Comparison of ENCODE assay signal across 15 cellular contexts in the genomic region with DNA sequence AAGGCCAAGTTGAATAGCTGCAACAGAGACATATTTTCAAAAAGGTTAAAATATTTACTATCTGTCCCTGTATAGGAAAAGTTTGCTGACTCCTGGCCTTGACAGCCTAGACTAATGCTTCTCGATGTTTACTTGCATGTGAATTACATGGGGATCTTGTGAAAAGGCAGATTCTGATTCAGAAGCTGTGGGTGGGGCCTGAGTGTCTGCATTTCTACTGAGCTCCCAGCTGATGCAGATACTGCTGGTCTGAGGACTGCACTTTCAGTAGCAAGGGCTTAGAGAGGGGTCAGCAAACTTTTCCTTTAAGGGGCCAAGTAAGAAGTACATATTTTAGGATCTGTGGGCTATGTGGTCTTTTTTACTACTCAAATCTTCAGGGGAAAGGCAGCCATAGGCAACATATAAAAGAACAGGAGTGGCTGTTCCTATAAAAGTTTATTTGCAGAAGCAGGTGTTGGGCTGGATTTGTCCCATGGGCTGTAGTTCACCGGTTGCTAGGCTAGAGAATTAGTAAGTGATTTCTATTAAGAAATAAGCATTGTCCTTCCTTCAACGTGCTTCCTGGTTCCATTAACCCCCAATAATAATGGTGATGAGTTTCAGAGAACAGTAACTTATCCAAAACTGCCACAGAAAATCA.
A peak's percentile ranks its signal among the peaks of the same experiment; 100 is the strongest.
DNase-seq lines count a peak whose midpoint lies in the region; ATAC-seq and TF ChIP-seq lines count a peak whose summit lies in the region.
"Had no signal": no experiment of that assay in that cellular context is flagged by ENCODE, and none has a peak within 500 bp of the region (broad histone marks: within the 10 kb centered on the region; RNA-seq: fewer than 3 reads in every experiment).

No MANE protein-coding gene starts in this region.

- H3K9me3 ChIP-seq in heart right ventricle (peaks cover 0 to 12% (median 0%) of the 10 kb centered on the region in 11 donors), esophagus muscularis mucosa (peaks cover 0 to 5% (median 0%) of the 10 kb centered on the region in 4 donors), mesenchymal stem cell (ENCODE audit: control insufficient read depth, low read length) (no peaks in the 10 kb centered on the region)

- H2BK12ac ChIP-seq in mesenchymal stem cell (ENCODE audit: low read length in 2 of 2): peak overlapping the region; percentile 43 to 52

- H2BK15ac ChIP-seq in mesenchymal stem cell (ENCODE audit: low read depth, poor library complexity, severe bottlenecking): no peak overlapping the region

- H3K4me3 ChIP-seq in heart right ventricle: no peak overlapping the region
- H3K4me3 ChIP-seq in esophagus muscularis mucosa: no peak overlapping the region
- no peak overlapping the region for H3K4me3 ChIP-seq in mesenchymal stem cell (ENCODE audit: insufficient read depth in 1 of 2, low read depth in 1 of 2, low read length in 2 of 2)

- intact Hi-C loops in heart right ventricle (cut with DNase I) (no loop called here), Right ventricle myocardium superior (cut with DNase I) (no loop called here), esophagus muscularis mucosa (cut with DNase I) (no loop called here)

- H3K27ac ChIP-seq in heart right ventricle (peak overlapping the region in 6 of 10 donors; percentile 12 to 69 (median 50)), esophagus muscularis mucosa (replicated peaks in 1 of 4) (peak overlapping the region; percentile 70 to 80 (median 76)), mesenchymal stem cell (ENCODE audit: low read length, poor library complexity, severe bottlenecking) (no peak overlapping the region)

- no peak overlapping the region for H4K8ac ChIP-seq in mesenchymal stem cell (ENCODE audit: low read length)

- H3K4me2 ChIP-seq in mesenchymal stem cell (ENCODE audit: low read length, poor library complexity, severe bottlenecking): no peak overlapping the region

- H3K23ac ChIP-seq in mesenchymal stem cell (ENCODE audit: low read length in 2 of 2): no peak overlapping the region

- DNase-seq in heart right ventricle (no peak), Right ventricle myocardium superior (no peak), esophagus muscularis mucosa (ENCODE audit: extremely low spot score) (no peak), mesenchymal stem cell (peak; percentile 36), SHP77 (lab: John Stamatoyannopoulos, UW) (no peak), NCI-H2029 (lab: John Stamatoyannopoulos, UW) (no peak), C1 segment of cervical spinal cord (lab: John Stamatoyannopoulos, UW) (no peak)
- DNase-seq: activated CD8-positive, alpha-beta T cell treated with anti-CD3 and anti-CD28 coated beads for 36 hours; anterior cingulate cortex; CD4-positive, alpha-beta T cell; kidney; NCI-H446 treated with DMSO at 0.1 percent for 48 hours; posterior cingulate gyrus had no signal

- ATAC-seq in heart right ventricle: peak in 1 of 8 donors; percentile 38
- no peak for ATAC-seq in Right ventricle myocardium superior (ENCODE audit: poor library complexity)
- no peak for ATAC-seq in GM21526 (IDR thresholded peaks at IDR 0.05; ENCODE audit: low FRiP score, unreplicated experiment)
- ATAC-seq: activated CD8-positive, alpha-beta T cell treated with anti-CD3 and anti-CD28 coated beads for 36 hours; SK-N-SH treated with all-trans-retinoic acid at 6 μM for 48 hours had no signal

- TF ChIP-seq CTCF in heart right ventricle (IDR thresholded peaks at IDR 0.05) (no peak), esophagus muscularis mucosa (IDR thresholded peaks at IDR 0.05) (no peak)

- H4K91ac ChIP-seq in mesenchymal stem cell (ENCODE audit: low read length): no peak overlapping the region

- H3K36me3 ChIP-seq in heart right ventricle: no peaks in the 10 kb centered on the region
- no peaks in the 10 kb centered on the region for H3K36me3 ChIP-seq in esophagus muscularis mucosa
- H3K36me3 ChIP-seq in mesenchymal stem cell (ENCODE audit: control insufficient read depth in 1 of 2, insufficient read depth in 2 of 2, low read depth in 1 of 2, low read length in 2 of 2): no peaks in the 10 kb centered on the region

- H3K4me1 ChIP-seq in heart right ventricle (peaks cover 3 to 38% (median 21%) of the 10 kb centered on the region in 9 donors), esophagus muscularis mucosa (peaks cover 33 to 68% (median 48%) of the 10 kb centered on the region in 4 donors), mesenchymal stem cell (ENCODE audit: control insufficient read depth, insufficient read depth, low read depth, low read length) (peaks cover 4% of the 10 kb centered on the region)

- no peak overlapping the region for H2BK5ac ChIP-seq in mesenchymal stem cell (ENCODE audit: low read depth, low read length, poor library complexity, severe bottlenecking)

- H3K27me3 ChIP-seq in heart right ventricle: no peaks in the 10 kb centered on the region
- no peaks in the 10 kb centered on the region for H3K27me3 ChIP-seq in esophagus muscularis mucosa
- no peaks in the 10 kb centered on the region for H3K27me3 ChIP-seq in mesenchymal stem cell (ENCODE audit: control insufficient read depth in 1 of 2, insufficient read depth in 1 of 2, low read length in 2 of 2)

- 34 to 47% methylated on average over 3 of the region's 3 CpGs for WGBS in heart right ventricle, 2 donors
- WGBS in esophagus muscularis mucosa: 19% methylated on average over 3 of the region's 3 CpGs
- WGBS in mesenchymal stem cell: 47% methylated on average over 3 of the region's 3 CpGs

- peak overlapping the region in 1 of 2 experiments; percentile 52 for H3K18ac ChIP-seq in mesenchymal stem cell (ENCODE audit: low read depth in 1 of 2, low read length in 2 of 2)

- no peak overlapping the region for H2AK5ac ChIP-seq in mesenchymal stem cell (ENCODE audit: low read length, severe bottlenecking)

- H3K14ac ChIP-seq in mesenchymal stem cell (ENCODE audit: low read length in 2 of 2): no peak overlapping the region

- H3K9ac ChIP-seq in mesenchymal stem cell (ENCODE audit: low read length): no peak overlapping the region

- no peak overlapping the region for H3K4ac ChIP-seq in mesenchymal stem cell (ENCODE audit: low read depth in 1 of 2, low read length in 2 of 2)

- no peak overlapping the region for H2AFZ ChIP-seq in mesenchymal stem cell (ENCODE audit: low read depth, low read length)

- TF ChIP-seq EP300 in esophagus muscularis mucosa (IDR thresholded peaks at IDR 0.05): no peak

- H3K79me1 ChIP-seq in mesenchymal stem cell (replicated peaks; ENCODE audit: low read length, poor library complexity, severe bottlenecking): no peaks in the 10 kb centered on the region

- TF ChIP-seq POLR2A in esophagus muscularis mucosa (IDR thresholded peaks at IDR 0.05; ENCODE audit: low read depth): no peak

- H2BK120ac ChIP-seq in mesenchymal stem cell (ENCODE audit: low read depth, low read length): peak overlapping the region; percentile 34
